In genomic region chr2:187567126-187567525, GRCh38 we compare ENCODE assay signal across 22 cellular contexts. TPM values are rescaled to one million over a fixed set of nuclear protein-coding genes. Genes with fewer than 3 reads are reported as not detected.
DNase-seq lines count a peak whose midpoint lies in the region; ATAC-seq and TF ChIP-seq lines count a peak whose summit lies in the region.
"Had no signal": no experiment of that assay in that cellular context is flagged by ENCODE, and none has a peak within 500 bp of the region (broad histone marks: within the 10 kb centered on the region; RNA-seq: fewer than 3 reads in every experiment).

No MANE protein-coding gene starts in this region.

- no peak overlapping the region for H4K8ac ChIP-seq in IMR-90 (ENCODE audit: low read depth in 2 of 2, low read length in 2 of 2)

- no peaks in the 10 kb centered on the region for H3K36me3 ChIP-seq in IMR-90 (ENCODE audit: control insufficient read depth, insufficient read depth, low read length)

- ATAC-seq in IMR-90 (ENCODE audit: low read depth) (peak; percentile 88), GM18909 (IDR thresholded peaks at IDR 0.05; ENCODE audit: poor library complexity, unreplicated experiment) (no peak)
- ATAC-seq: stimulated activated naive B cell treated with anti-CD40 and anti-IgM and Interleukin-4, amounts not matched to agents 10 μg/mL and 1 μg/mL and 100 μg/mL, for 72 hours had no signal

- dilution Hi-C loops in IMR-90 (cut with HindIII; ENCODE audit: low sequenced_read_pairs, unreplicated experiment), result no loop called here

- CTCF ChIA-PET in IMR-90 (lab: Yijun Ruan, JAX), result interaction anchor here (0.6 to 1.3 kb wide), 4 partner anchors 14 to 1036 kb away, joined by 3 to 4 read pairs (median 3); no protein-coding TSS in a partner anchor

- no peak overlapping the region for H2AFZ ChIP-seq in IMR-90 (replicated peaks; ENCODE audit: low read length, poor library complexity)

- H2BK120ac ChIP-seq in IMR-90 (ENCODE audit: low read depth, low read length), result no peak overlapping the region

- H3K9me1 ChIP-seq in IMR-90 (ENCODE audit: insufficient read depth, low read length), result no peaks in the 10 kb centered on the region

- H3K56ac ChIP-seq in IMR-90 (ENCODE audit: extremely low read depth, insufficient read depth, low read length), result no peak overlapping the region

- H3K4me3 Mint-ChIP-seq in mesothelial cell of epicardium, result no peak overlapping the region
- H3K4me3 Mint-ChIP-seq: activated CD4-positive, alpha-beta T cell treated with anti-CD3 and anti-CD28 coated beads, Interleukin-2, amount 10 ng/mL, durations not matched to agents 24 days and 14 days; CD8-positive, alpha-beta memory T cell; immature natural killer cell; memory B cell; nephron progenitor cell; stimulated activated naive B cell treated with anti-CD40 and anti-IgM and Interleukin-4, amounts not matched to agents 10 μg/mL and 1 μg/mL and 100 μg/mL, for 72 hours had no signal

- POLR2A ChIA-PET in IMR-90 (lab: Charles Lee; ENCODE audit: unreplicated experiment), result interaction anchor here (0.6 kb wide), 1 partner anchor 62 kb away, joined by 6 read pairs; no protein-coding TSS in a partner anchor

- no peak overlapping the region for H2BK5ac ChIP-seq in IMR-90 (ENCODE audit: low read depth, low read length, poor library complexity, severe bottlenecking)

- no peak for TF ChIP-seq POLR2A in IMR-90 (IDR thresholded peaks at IDR 0.05; ENCODE audit: low read depth, low read length)

- peaks cover 13% of the 10 kb centered on the region for H3K27me3 Mint-ChIP-seq in mesothelial cell of epicardium (ENCODE audit: low read depth)
- H3K27me3 Mint-ChIP-seq: CD8-positive, alpha-beta memory T cell; stimulated activated naive B cell treated with anti-CD40 and anti-IgM and Interleukin-4, amounts not matched to agents 10 μg/mL and 1 μg/mL and 100 μg/mL, for 72 hours had no signal

- H3K18ac ChIP-seq in IMR-90 (ENCODE audit: low read depth, low read length), result no peak overlapping the region

- peaks cover 21% of the 10 kb centered on the region for H3K4me1 Mint-ChIP-seq in mesothelial cell of epicardium
- H3K4me1 Mint-ChIP-seq: activated CD4-positive, alpha-beta T cell treated with anti-CD3 and anti-CD28 coated beads, Interleukin-2, amount 10 ng/mL, durations not matched to agents 24 days and 14 days; CD8-positive, alpha-beta memory T cell; immature natural killer cell; memory B cell; nephron progenitor cell; stimulated activated naive B cell treated with anti-CD40 and anti-IgM and Interleukin-4, amounts not matched to agents 10 μg/mL and 1 μg/mL and 100 μg/mL, for 72 hours had no signal

- no peak overlapping the region for H3K4me2 ChIP-seq in IMR-90 (ENCODE audit: low read depth, low read length)

- peaks cover 3% of the 10 kb centered on the region for H3K36me3 Mint-ChIP-seq in mesothelial cell of epicardium
- H3K36me3 Mint-ChIP-seq: CD8-positive, alpha-beta memory T cell; immature natural killer cell; memory B cell; stimulated activated naive B cell treated with anti-CD40 and anti-IgM and Interleukin-4, amounts not matched to agents 10 μg/mL and 1 μg/mL and 100 μg/mL, for 72 hours had no signal

- no peak overlapping the region for H2AK5ac ChIP-seq in IMR-90 (ENCODE audit: low read depth, low read length)

- no peaks in the 10 kb centered on the region for H3K9me3 ChIP-seq in IMR-90 (ENCODE audit: control insufficient read depth, insufficient read depth, low read length)

- no peak overlapping the region for H4K5ac ChIP-seq in IMR-90 (ENCODE audit: low read depth, low read length)

- no peak overlapping the region for H3K4me3 ChIP-seq in IMR-90 (ENCODE audit: insufficient read depth, low read depth, low read length)
- H3K4me3 ChIP-seq: K562 had no signal

- no peak overlapping the region for H3K4ac ChIP-seq in IMR-90 (ENCODE audit: low read depth, low read length)

- in situ Hi-C loops in IMR-90 (cut with MboI; ENCODE audit: low sequenced_read_pairs), result no loop called here
- in situ Hi-C loops in G401 (cut with HindIII; ENCODE audit: low sequenced_read_pairs), result no loop called here

- H2AK9ac ChIP-seq in IMR-90 (replicated peaks; ENCODE audit: low read depth, low read length, poor library complexity), result no peak overlapping the region

- no peak for TF ChIP-seq CTCF in IMR-90 (conservative IDR thresholded peaks at IDR 0.05; ENCODE audit: low read depth, low read length)
- TF ChIP-seq CTCF in mesothelial cell of epicardium (IDR thresholded peaks at IDR 0.05; ENCODE audit: unreplicated experiment), result no peak

- peaks cover 3% of the 10 kb centered on the region for H3K9me3 Mint-ChIP-seq in mesothelial cell of epicardium
- H3K9me3 Mint-ChIP-seq: activated CD4-positive, alpha-beta T cell treated with anti-CD3 and anti-CD28 coated beads, Interleukin-2, amount 10 ng/mL, durations not matched to agents 24 days and 14 days had no signal

- no peak overlapping the region for H3K23ac ChIP-seq in IMR-90 (ENCODE audit: low read depth, low read length)

- H3K27ac ChIP-seq in IMR-90 (ENCODE audit: insufficient read depth, low read length), result no peak overlapping the region
- H3K27ac ChIP-seq: 22Rv1 had no signal

- intact Hi-C loops in IMR-90 (cut with micrococcal nuclease), result no loop called here

- BruUV-seq in IMR-90 (replicated peaks; lab: Mats Ljungman, UMichigan), result no TSS peak

- no peaks in the 10 kb centered on the region for H3K79me1 ChIP-seq in IMR-90 (ENCODE audit: low read depth in 1 of 2, low read length in 2 of 2)

- H3K14ac ChIP-seq in IMR-90 (replicated peaks; ENCODE audit: low read depth, low read length), result no peak overlapping the region

- DNase-seq in DMS53 (lab: John Stamatoyannopoulos, UW) (peak; percentile 37), DMS53 treated with DMSO at 0.1 percent for 48 hours (lab: John Stamatoyannopoulos, UW; ENCODE audit: unreplicated experiment) (no peak), IMR-90 (peak; percentile 79), fibroblast of gingiva (ENCODE audit: low read depth) (peak; percentile 91), mesothelial cell of epicardium (ENCODE audit: low spot score in 2 of 2, unreplicated experiment in 2 of 2) (no peak), G401 (ENCODE audit: low spot score) (no peak), 8988T (no peak)
- DNase-seq: activated CD4-positive, alpha-beta T cell treated with anti-CD3 and anti-CD28 coated beads, Interleukin-2, amount 10 ng/mL, durations not matched to agents 24 days and 14 days; activated CD8-positive, alpha-beta memory T cell treated with anti-CD3 and anti-CD28 coated beads, Interleukin-2, amount 50 U/mL, for 4 hours; activated effector memory CD4-positive, alpha-beta T cell treated with anti-CD3 and anti-CD28 coated beads, Interleukin-2, amount 50 U/mL, for 16 hours; amygdala; CD8-positive, alpha-beta memory T cell; glutamatergic neuron; immature natural killer cell; NCI-H2081; nephron progenitor cell; stimulated activated naive B cell treated with anti-CD40 and anti-IgM and Interleukin-4, amounts not matched to agents 10 μg/mL and 1 μg/mL and 100 μg/mL, for 72 hours; trophoblast cell had no signal

- no peak overlapping the region for H3K9ac ChIP-seq in IMR-90 (ENCODE audit: low read depth, low read length)

- no peak overlapping the region for H2BK20ac ChIP-seq in IMR-90 (ENCODE audit: low read depth, low read length)

- H3K4me1 ChIP-seq in IMR-90 (ENCODE audit: control insufficient read depth, insufficient read depth, low read length), result no peaks in the 10 kb centered on the region; the same call in 1 of the 2 replicates

- H4K91ac ChIP-seq in IMR-90 (ENCODE audit: insufficient read depth, low read depth, low read length), result no peak overlapping the region

- whole genome bisulfite sequencing in IMR-90 (ENCODE audit: extremely low coverage in 2 of 2, insufficient read length in 1 of 2), 2 experiments, result no CpG with 5 or more reads among the region's 1 CpG

- H2BK15ac ChIP-seq in IMR-90 (ENCODE audit: low read depth, low read length), result no peak overlapping the region

- no peaks in the 10 kb centered on the region for H3K27me3 ChIP-seq in IMR-90 (ENCODE audit: control insufficient read depth, insufficient read depth, low read length)

- H3K27ac Mint-ChIP-seq in mesothelial cell of epicardium, result peak overlapping the region; percentile 2
- H3K27ac Mint-ChIP-seq: activated CD4-positive, alpha-beta T cell treated with anti-CD3 and anti-CD28 coated beads, Interleukin-2, amount 10 ng/mL, durations not matched to agents 24 days and 14 days; CD8-positive, alpha-beta memory T cell; immature natural killer cell; memory B cell; nephron progenitor cell; stimulated activated naive B cell treated with anti-CD40 and anti-IgM and Interleukin-4, amounts not matched to agents 10 μg/mL and 1 μg/mL and 100 μg/mL, for 72 hours had no signal

- H4K20me1 ChIP-seq in IMR-90 (ENCODE audit: insufficient read depth, low read length), result no peaks in the 10 kb centered on the region

- TF ChIP-seq RAD21 in IMR-90 (IDR thresholded peaks at IDR 0.05; ENCODE audit: low read length), result no peak

TF ChIP-seq in IMR-90, 13 proteins besides CTCF, POLR2A, EP300 and RAD21:
- TF ChIP-seq SMC3 (IDR thresholded peaks at IDR 0.05; ENCODE audit: low read depth, low read length), result no peak
- no peak for TF ChIP-seq FOS (IDR thresholded peaks at IDR 0.05; ENCODE audit: low read depth, low read length)
- 0 out of 2 replicates have a peak, but pooled peaks have one; percentile 31 for TF ChIP-seq MAZ (IDR thresholded peaks at IDR 0.05; ENCODE audit: borderline replicate concordance, low read depth, low read length)
- TF ChIP-seq MXI1 (IDR thresholded peaks at IDR 0.05; ENCODE audit: borderline replicate concordance, low read depth, low read length), result no peak
- TF ChIP-seq CEBPB (IDR thresholded peaks at IDR 0.05; ENCODE audit: low read depth, low read length), result peak; percentile 90
- TF ChIP-seq NFE2L2 (IDR thresholded peaks at IDR 0.05; ENCODE audit: low read depth, low read length), result no peak
- no peak for TF ChIP-seq RCOR1 (IDR thresholded peaks at IDR 0.05; ENCODE audit: insufficient replicate concordance, low read length)
- TF ChIP-seq, protein P1, sequence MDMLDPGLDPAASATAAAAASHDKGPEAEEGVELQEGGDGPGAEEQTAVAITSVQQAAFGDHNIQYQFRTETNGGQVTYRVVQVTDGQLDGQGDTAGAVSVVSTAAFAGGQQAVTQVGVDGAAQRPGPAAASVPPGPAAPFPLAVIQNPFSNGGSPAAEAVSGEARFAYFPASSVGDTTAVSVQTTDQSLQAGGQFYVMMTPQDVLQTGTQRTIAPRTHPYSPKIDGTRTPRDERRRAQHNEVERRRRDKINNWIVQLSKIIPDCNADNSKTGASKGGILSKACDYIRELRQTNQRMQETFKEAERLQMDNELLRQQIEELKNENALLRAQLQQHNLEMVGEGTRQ (IDR thresholded peaks at IDR 0.05; ENCODE audit: low read depth, low read length), result no peak
- TF ChIP-seq CHD1 (IDR thresholded peaks at IDR 0.05; ENCODE audit: low read depth, low read length), result no peak

RNA-seq across cellular contexts. Expression of gene TFPI, which starts 12.9 kb away (rescaled TPM):
- total RNA-seq in IMR-90 (2012; rRNA removed), result 83.0 and 93.9 TPM in 2 replicates
- 25.6 and 33.9 TPM in 2 replicates for polyA plus RNA-seq in IMR-90 (2012; rRNA removed)
- 5.4 and 6.5 TPM in 2 replicates for polyA plus RNA-seq in IMR-90 (2012; cell fraction: cytosol; rRNA removed)
- polyA plus RNA-seq in IMR-90 (2012; cell fraction: nucleus; rRNA removed; ENCODE audit: low replicate concordance), result 2.1 and 22.1 TPM in 2 replicates
- 80.0 to 89.7 TPM (median 87.9 TPM) in 3 replicates for total RNA-seq in mesothelial cell of epicardium
- total RNA-seq in G401 (2014; rRNA removed; shearing (Covaris generic)), result 41.1 and 51.8 TPM in 2 replicates
- total RNA-seq: CD8-positive, alpha-beta memory T cell had no signal
- polyA plus RNA-seq: CD8-positive, alpha-beta memory T cell had no signal

Comparison
In these comparisons a context has a peak if more than half of its experiments do, and no peak if none do; other contexts are left out.
1. DNase-seq: peak in DMS53 (single experiment), IMR-90 (single experiment) and fibroblast of gingiva (single experiment); none in DMS53 treated with DMSO at 0.1 percent for 48 hours (single experiment), mesothelial cell of epicardium (0 of 2), G401 (single experiment) and 8988T (single experiment).